ENCODE assay signal across 8 cellular contexts in genomic region chr1:232630894-232631195, GRCh38. TPM values are rescaled to one million over a fixed set of nuclear protein-coding genes. Genes with fewer than 3 reads are reported as not detected.
DNase-seq lines count a peak whose midpoint lies in the region; TF ChIP-seq lines count a peak whose summit lies in the region.

No MANE protein-coding gene starts in this region.

- TF ChIP-seq CTCF in breast epithelium (IDR thresholded peaks at IDR 0.05): peak in 1 of 3 donors; percentile 0
- peak in 1 of 3 experiments; percentile 0 for TF ChIP-seq CTCF in vagina (IDR thresholded peaks at IDR 0.05)

- H3K27ac ChIP-seq in breast epithelium: peak overlapping the region; percentile 94 to 96
- H3K27ac ChIP-seq in vagina: peak overlapping the region; percentile 93

- H3K27me3 ChIP-seq in breast epithelium (no peaks in the 10 kb centered on the region), mononuclear cell (ENCODE audit: insufficient read depth, low read length) (peaks cover 19% of the 10 kb centered on the region), vagina (no peaks in the 10 kb centered on the region)

- peak; percentile 46 for DNase-seq in stimulated activated CD4-positive, alpha-beta T cell treated with anti-CD3 and anti-CD28 coated beads, Interleukin-2, amount 100 ng/mL, for 4 hours (ENCODE audit: low read depth)
- DNase-seq in stimulated activated CD4-positive, alpha-beta T cell treated with anti-CD3 and anti-CD28 coated beads, Interleukin-2, amount 100 ng/mL, for 48 hours: no peak
- DNase-seq in breast epithelium (ENCODE audit: low spot score in 2 of 2): no peak
- DNase-seq in vagina (ENCODE audit: extremely low spot score in 2 of 2): no peak
- no peak for DNase-seq in stimulated activated CD4-positive, alpha-beta T cell treated with anti-CD3 and anti-CD28 coated beads, Interleukin-2, amount 100 ng/mL, for 24 hours
- no peak for DNase-seq in GOT3 (lab: John Stamatoyannopoulos, UW)
- DNase-seq in DMS79 treated with DMSO at 0.1 percent for 48 hours (lab: John Stamatoyannopoulos, UW): no peak

- intact Hi-C loops in breast epithelium (cut with DNase I; ENCODE audit: low total_unique reads): loop anchor here (10.0 kb wide), 1 partner anchor 766 kb away; no protein-coding TSS in a partner anchor
- intact Hi-C loops in vagina (cut with DNase I): no loop called here

- TF ChIP-seq POLR2A in breast epithelium (IDR thresholded peaks at IDR 0.05) (no peak), vagina (IDR thresholded peaks at IDR 0.05) (no peak)

- H3K4me3 ChIP-seq in breast epithelium (peak overlapping the region; percentile 72 to 89 (median 83)), mononuclear cell (ENCODE audit: low read length) (peak overlapping the region; percentile 48), vagina (peak overlapping the region; percentile 88 to 89)

- H3K36me3 ChIP-seq in breast epithelium (no peaks in the 10 kb centered on the region), vagina (no peaks in the 10 kb centered on the region)

- H3K9me3 ChIP-seq in breast epithelium: no peaks in the 10 kb centered on the region
- H3K9me3 ChIP-seq in mononuclear cell (ENCODE audit: low read depth, low read length): no peaks in the 10 kb centered on the region
- no peaks in the 10 kb centered on the region for H3K9me3 ChIP-seq in vagina

- H3K4me1 ChIP-seq in breast epithelium (peaks cover 3 to 7% of the 10 kb centered on the region in 2 donors), mononuclear cell (ENCODE audit: insufficient read depth, low read length) (peaks cover 26% of the 10 kb centered on the region), vagina (peaks cover 27% of the 10 kb centered on the region)

RNA-seq across cellular contexts. Expression of gene SIPA1L2, which starts 0.9 kb away (rescaled TPM):
- total RNA-seq in breast epithelium (10 to 100 TPM; 16.3 to 46.9 (median 35.9) TPM), mononuclear cell (2.4 TPM), vagina (48.9 TPM)
